ENCODE assay signal across 30 cellular contexts in the genomic region with DNA sequence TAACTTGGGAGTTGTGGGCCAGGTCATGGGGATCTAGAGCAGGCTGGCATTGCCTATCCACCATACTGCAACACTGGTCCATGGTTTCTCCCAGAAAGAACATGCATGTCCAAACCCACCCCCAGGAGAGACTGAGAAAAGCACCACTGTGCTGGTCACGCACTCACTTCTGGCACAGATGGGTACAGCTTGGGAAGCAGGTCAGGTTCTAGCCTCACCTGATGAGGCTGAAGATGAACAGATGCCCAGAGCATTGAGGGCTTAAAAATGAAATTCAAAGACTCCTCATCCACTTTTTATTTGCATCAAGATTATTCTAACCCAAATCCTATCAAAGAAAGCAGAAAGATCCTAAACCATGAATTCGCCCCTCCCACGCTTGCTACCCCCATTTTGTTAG.
"Had no signal": no experiment of that assay in that cellular context is flagged by ENCODE, and none has a peak within 500 bp of the region (broad histone marks: within the 10 kb centered on the region; RNA-seq: fewer than 3 reads in every experiment).

No MANE protein-coding gene starts in this region.

- DNase-seq: activated CD4-positive, alpha-beta memory T cell treated with anti-CD3 and anti-CD28 coated beads for 36 hours; activated CD4-positive, alpha-beta T cell treated with anti-CD3 and anti-CD28 coated beads for 1 hour; activated CD4-positive, alpha-beta T cell treated with anti-CD3 and anti-CD28 coated beads for 48 hours; activated CD8-positive, alpha-beta memory T cell treated with anti-CD3 and anti-CD28 coated beads, Interleukin-2, amount 10 ng/mL, durations not matched to agents 7 days and 5 days; activated CD8-positive, alpha-beta memory T cell treated with anti-CD3 and anti-CD28 coated beads, Interleukin-2, amount 50 U/mL, for 4 hours; activated CD8-positive, alpha-beta T cell treated with anti-CD3 and anti-CD28 coated beads, Interleukin-2, amount 10 ng/mL, durations not matched to agents 7 days and 5 days; activated gamma-delta T cell; activated naive CD4-positive, alpha-beta T cell; activated naive CD8-positive, alpha-beta T cell treated with anti-CD3 and anti-CD28 coated beads, Interleukin-2, amount 10 ng/mL, durations not matched to agents 7 days and 5 days; activated T-cell treated with anti-CD3 and anti-CD28 coated beads, Interleukin-2, amount 50 U/mL, for 1 hour; activated T-cell treated with anti-CD3 and anti-CD28 coated beads, Interleukin-2, amount 50 U/mL, for 48 hours; effector CD4-positive, alpha-beta T cell; effector memory CD8-positive, alpha-beta T cell; erythroblast; foreskin melanocyte; heart right ventricle; T-helper 2 cell had no signal

- H3K27ac ChIP-seq: ascending aorta, breast epithelium, coronary artery, esophagus muscularis mucosa, gastroesophageal sphincter, heart right ventricle, hepatocyte, VCaP had no signal

- H3K27ac Mint-ChIP-seq: activated CD4-positive, alpha-beta memory T cell treated with anti-CD3 and anti-CD28 coated beads for 36 hours; activated CD8-positive, alpha-beta memory T cell treated with anti-CD3 and anti-CD28 coated beads, Interleukin-2, amount 10 ng/mL, durations not matched to agents 7 days and 5 days; activated CD8-positive, alpha-beta T cell treated with anti-CD3 and anti-CD28 coated beads, Interleukin-2, amount 10 ng/mL, durations not matched to agents 7 days and 5 days; activated naive CD4-positive, alpha-beta T cell treated with anti-CD3 and anti-CD28 coated beads, Interleukin-2, amount 50 U/mL, for 72 hours; activated naive CD8-positive, alpha-beta T cell treated with anti-CD3 and anti-CD28 coated beads, Interleukin-2, amount 10 ng/mL, durations not matched to agents 7 days and 5 days; brain; dendritic cell treated with granulocyte-macrophage colony-stimulating factor and Interleukin-4, amounts not matched to agents 40 ng/mL and 50 ng/mL, for 4 days; effector memory CD8-positive, alpha-beta T cell; WTC11 had no signal

- H3K4me3 ChIP-seq: ascending aorta, breast epithelium, coronary artery, esophagus muscularis mucosa, gastroesophageal sphincter, heart right ventricle, hepatocyte had no signal

- H3K27me3 Mint-ChIP-seq: activated CD4-positive, alpha-beta memory T cell treated with anti-CD3 and anti-CD28 coated beads for 36 hours; activated CD8-positive, alpha-beta memory T cell treated with anti-CD3 and anti-CD28 coated beads, Interleukin-2, amount 10 ng/mL, durations not matched to agents 7 days and 5 days; central memory CD8-positive, alpha-beta T cell; dendritic cell treated with granulocyte-macrophage colony-stimulating factor and Interleukin-4, amounts not matched to agents 40 ng/mL and 50 ng/mL, for 4 days; effector memory CD8-positive, alpha-beta T cell had no signal

- H3K4me3 Mint-ChIP-seq: activated CD4-positive, alpha-beta memory T cell treated with anti-CD3 and anti-CD28 coated beads for 36 hours; activated CD8-positive, alpha-beta memory T cell treated with anti-CD3 and anti-CD28 coated beads, Interleukin-2, amount 10 ng/mL, durations not matched to agents 7 days and 5 days; activated CD8-positive, alpha-beta T cell treated with anti-CD3 and anti-CD28 coated beads, Interleukin-2, amount 10 ng/mL, durations not matched to agents 7 days and 5 days; activated naive CD4-positive, alpha-beta T cell treated with anti-CD3 and anti-CD28 coated beads, Interleukin-2, amount 10 ng/mL, durations not matched to agents 7 days and 5 days; activated naive CD8-positive, alpha-beta T cell treated with anti-CD3 and anti-CD28 coated beads, Interleukin-2, amount 10 ng/mL, durations not matched to agents 7 days and 5 days; brain; central memory CD8-positive, alpha-beta T cell; dendritic cell treated with granulocyte-macrophage colony-stimulating factor and Interleukin-4, amounts not matched to agents 40 ng/mL and 50 ng/mL, for 4 days; effector memory CD8-positive, alpha-beta T cell; WTC11 had no signal

- H3K27me3 ChIP-seq: ascending aorta, esophagus muscularis mucosa, gastroesophageal sphincter, hepatocyte had no signal

- ATAC-seq: activated CD8-positive, alpha-beta memory T cell treated with anti-CD3 and anti-CD28 coated beads, Interleukin-2, amount 10 ng/mL, durations not matched to agents 7 days and 5 days; effector memory CD8-positive, alpha-beta T cell; gastroesophageal sphincter; heart right ventricle; WTC11 had no signal

- H3K4me1 ChIP-seq: ascending aorta, breast epithelium, esophagus muscularis mucosa, gastroesophageal sphincter, heart right ventricle had no signal

- H3K79me2 ChIP-seq: hepatocyte had no signal

- H3K4me1 Mint-ChIP-seq: activated CD8-positive, alpha-beta memory T cell treated with anti-CD3 and anti-CD28 coated beads, Interleukin-2, amount 10 ng/mL, durations not matched to agents 7 days and 5 days; central memory CD8-positive, alpha-beta T cell had no signal

- H3K4me2 ChIP-seq: hepatocyte had no signal

- H3K9me3 ChIP-seq: ascending aorta, breast epithelium, gastroesophageal sphincter, heart right ventricle had no signal

- H3K9me3 Mint-ChIP-seq: activated CD4-positive, alpha-beta memory T cell treated with anti-CD3 and anti-CD28 coated beads for 36 hours; central memory CD8-positive, alpha-beta T cell; dendritic cell treated with granulocyte-macrophage colony-stimulating factor and Interleukin-4, amounts not matched to agents 40 ng/mL and 50 ng/mL, for 4 days had no signal

- H3K36me3 ChIP-seq: ascending aorta, breast epithelium, esophagus muscularis mucosa, gastroesophageal sphincter, heart right ventricle had no signal

- H3K36me3 Mint-ChIP-seq: activated CD4-positive, alpha-beta memory T cell treated with anti-CD3 and anti-CD28 coated beads for 36 hours; activated CD8-positive, alpha-beta memory T cell treated with anti-CD3 and anti-CD28 coated beads, Interleukin-2, amount 10 ng/mL, durations not matched to agents 7 days and 5 days; activated naive CD4-positive, alpha-beta T cell treated with anti-CD3 and anti-CD28 coated beads, Interleukin-2, amount 10 ng/mL, durations not matched to agents 7 days and 5 days; activated naive CD4-positive, alpha-beta T cell treated with anti-CD3 and anti-CD28 coated beads, Interleukin-2, amount 50 U/mL, for 72 hours; activated naive CD8-positive, alpha-beta T cell treated with anti-CD3 and anti-CD28 coated beads, Interleukin-2, amount 10 ng/mL, durations not matched to agents 7 days and 5 days; brain had no signal

- H2AFZ ChIP-seq: hepatocyte had no signal
